ENCODE assay signal across 8 cellular contexts in genomic region chr12:1591029-1591428, GRCh38. TPM values are rescaled to one million over a fixed set of nuclear protein-coding genes. Genes with fewer than 3 reads are reported as not detected.
A peak's percentile ranks its signal among the peaks of the same experiment; 100 is the strongest.
DNase-seq lines count a peak whose midpoint lies in the region; ATAC-seq and TF ChIP-seq lines count a peak whose summit lies in the region.

No MANE protein-coding gene starts in this region.

- no peaks in the 10 kb centered on the region for H3K27me3 Mint-ChIP-seq in T-helper 1 cell treated with Interleukin-12 subunit alpha and Interleukin-12 subunit beta and Interleukin-4 antibody, amounts not matched to agents 30 μg/mL and 1 μg/mL, for 36 hours (ENCODE audit: low read depth)
- H3K27me3 Mint-ChIP-seq in endodermal cell (ENCODE audit: insufficient read depth) = peaks cover 81% of the 10 kb centered on the region

- H3K9me3 Mint-ChIP-seq in T-helper 1 cell treated with Interleukin-12 subunit alpha and Interleukin-12 subunit beta and Interleukin-4 antibody, amounts not matched to agents 30 μg/mL and 1 μg/mL, for 36 hours = no peaks in the 10 kb centered on the region
- no peaks in the 10 kb centered on the region for H3K9me3 Mint-ChIP-seq in endodermal cell

- H3K27me3 ChIP-seq in endodermal cell (ENCODE audit: control insufficient read depth, insufficient read depth, low read length, poor library complexity, severe bottlenecking) (peaks cover 69% of the 10 kb centered on the region), prostate gland (replicated peaks; ENCODE audit: insufficient read depth) (no peaks in the 10 kb centered on the region)

- peak overlapping the region; percentile 74 for H3K4me3 Mint-ChIP-seq in T-helper 1 cell treated with Interleukin-12 subunit alpha and Interleukin-12 subunit beta and Interleukin-4 antibody, amounts not matched to agents 30 μg/mL and 1 μg/mL, for 36 hours
- peak overlapping the region; percentile 73 for H3K4me3 Mint-ChIP-seq in endodermal cell

- H3K4me1 Mint-ChIP-seq in T-helper 1 cell treated with Interleukin-12 subunit alpha and Interleukin-12 subunit beta and Interleukin-4 antibody, amounts not matched to agents 30 μg/mL and 1 μg/mL, for 36 hours (ENCODE audit: low read depth) = peaks cover 54% of the 10 kb centered on the region
- H3K4me1 Mint-ChIP-seq in endodermal cell = peaks cover 59% of the 10 kb centered on the region

- H3K36me3 Mint-ChIP-seq in T-helper 1 cell treated with Interleukin-12 subunit alpha and Interleukin-12 subunit beta and Interleukin-4 antibody, amounts not matched to agents 30 μg/mL and 1 μg/mL, for 36 hours (ENCODE audit: low read depth) = peaks cover 28% of the 10 kb centered on the region
- H3K36me3 Mint-ChIP-seq in endodermal cell (ENCODE audit: low read depth) = peaks cover 4% of the 10 kb centered on the region

- H3K4me1 ChIP-seq in endodermal cell (ENCODE audit: control insufficient read depth, insufficient read depth, low read length) (peaks cover 16% of the 10 kb centered on the region), prostate gland (replicated peaks) (peaks cover 15% of the 10 kb centered on the region)

- H3K9me3 ChIP-seq in endodermal cell (ENCODE audit: control insufficient read depth, low read length) (no peaks in the 10 kb centered on the region), prostate gland (no peaks in the 10 kb centered on the region)

- DNase-seq in NCI-H748 (lab: John Stamatoyannopoulos, UW; ENCODE audit: unreplicated experiment) (peak; percentile 29), NCI-H748 treated with DMSO at 0.1 percent for 48 hours (lab: John Stamatoyannopoulos, UW) (no peak), endodermal cell (no peak), prostate gland (ENCODE audit: low spot score) (peak; percentile 43), SK-N-DZ (ENCODE audit: low spot score) (no peak)

- H3K4me3 ChIP-seq in endodermal cell (ENCODE audit: low read length) (peak overlapping the region; percentile 70), prostate gland (peak overlapping the region in 1 of 2 donors; percentile 16)

- TF ChIP-seq POLR2A in prostate gland (IDR thresholded peaks at IDR 0.05) = no peak

- H3K36me3 ChIP-seq in endodermal cell (ENCODE audit: control insufficient read depth, insufficient read depth, low read length) (no peaks in the 10 kb centered on the region), prostate gland (no peaks in the 10 kb centered on the region)

- intact Hi-C loops in prostate gland (cut with DNase I) = loop anchor here (10.0 kb wide), 2 partner anchors 946 to 1016 kb away; no protein-coding TSS in a partner anchor

- H3K27ac ChIP-seq in endodermal cell (ENCODE audit: low read depth, low read length) (peak overlapping the region; percentile 19), prostate gland (peak overlapping the region; percentile 23 to 68)

- no peak overlapping the region for H3K27ac Mint-ChIP-seq in T-helper 1 cell treated with Interleukin-12 subunit alpha and Interleukin-12 subunit beta and Interleukin-4 antibody, amounts not matched to agents 30 μg/mL and 1 μg/mL, for 36 hours
- peak overlapping the region; percentile 41 for H3K27ac Mint-ChIP-seq in endodermal cell

- no peak overlapping the region for H3K9ac ChIP-seq in endodermal cell (ENCODE audit: extremely low read depth, low read length, poor library complexity, severe bottlenecking)

- TF ChIP-seq CTCF in endodermal cell (conservative IDR thresholded peaks at IDR 0.05) (peak; percentile 68), prostate gland (IDR thresholded peaks at IDR 0.05) (no peak)

- 0 to 8% methylated on average over 2 to 4 of the region's 4 CpGs for WGBS in endodermal cell (ENCODE audit: insufficient coverage in 1 of 2, insufficient read length in 1 of 2), 2 experiments
- 22% methylated on average over 4 of the region's 4 CpGs for WGBS in prostate gland

- ATAC-seq in HG03025 (IDR thresholded peaks at IDR 0.05; ENCODE audit: low FRiP score, unreplicated experiment) = no peak
- ATAC-seq in GM18868 (IDR thresholded peaks at IDR 0.05; ENCODE audit: unreplicated experiment) = no peak

RNA-seq across cellular contexts. Expression of gene FBXL14, which starts 3.4 kb away (rescaled TPM):
- 10 to 100 TPM in 1 of 2 donors, 1 to 10 TPM in 1; 10.0 to 20.4 TPM for total RNA-seq in endodermal cell
- polyA plus RNA-seq in endodermal cell (2013, experiment 1 of 2) = 18.1 TPM
- 16.8 TPM for polyA plus RNA-seq in endodermal cell (2013, experiment 2 of 2)
- 10 to 100 TPM; 21.3 to 28.7 TPM for total RNA-seq in prostate gland
- polyA plus RNA-seq in SK-N-DZ (2014; cell fraction: cytosol; rRNA removed) = 12.5 and 15.9 TPM in 2 replicates
- polyA plus RNA-seq in SK-N-DZ (2014; cell fraction: nucleus; rRNA removed) = 7.8 and 8.2 TPM in 2 replicates

RNA-seq across cellular contexts. Expression of gene WNT5B, which starts 38.0 kb away (rescaled TPM):
- total RNA-seq in endodermal cell = 1 to 10 TPM in 1 of 2 donors, under 1 TPM in 1; 0.71 to 6.1 TPM
- 9.0 TPM for polyA plus RNA-seq in endodermal cell (2013, experiment 1 of 2)
- polyA plus RNA-seq in endodermal cell (2013, experiment 2 of 2) = 8.2 TPM
- 10 to 100 TPM; 34.6 to 65.4 TPM for total RNA-seq in prostate gland
- polyA plus RNA-seq in SK-N-DZ (2014; cell fraction: cytosol; rRNA removed) = 3.0 and 3.9 TPM in 2 replicates
- 2.4 and 7.0 TPM in 2 replicates for polyA plus RNA-seq in SK-N-DZ (2014; cell fraction: nucleus; rRNA removed)

Comparison
In these comparisons a context has a peak if more than half of its experiments do, and no peak if none do; other contexts are left out.
1. DNase-seq: peak in NCI-H748 (single experiment) and prostate gland (single experiment); none in NCI-H748 treated with DMSO at 0.1 percent for 48 hours (single experiment), endodermal cell (single experiment) and SK-N-DZ (single experiment).
2. RNA of gene WNT5B, which starts 38.0 kb away (total RNA-seq): 34.6 to 65.4 TPM in prostate gland; 0.71 to 6.1 TPM in endodermal cell; every median in the first group is over 4 times any median in the second.